24 cellular contexts compared by ENCODE assay signal in the genomic region with DNA sequence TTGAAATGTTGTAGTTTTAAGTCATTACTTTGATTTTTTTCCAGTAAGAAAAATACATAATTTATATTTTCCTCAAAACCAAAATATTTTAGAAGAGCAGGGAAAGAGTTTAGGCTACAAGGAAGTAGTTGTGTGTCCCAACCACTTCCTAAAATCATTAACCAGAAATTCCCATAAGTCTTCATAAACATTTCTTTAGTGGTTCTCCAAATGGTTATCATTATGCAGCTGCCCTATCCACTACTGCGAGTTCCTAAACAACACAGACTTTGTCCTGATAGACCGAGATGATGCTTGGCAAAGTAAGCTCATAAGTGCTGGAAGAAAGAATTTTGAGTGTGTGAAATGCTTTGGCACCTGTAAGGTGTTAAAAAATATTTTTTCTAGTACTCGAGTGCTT.
DNase-seq lines count a peak whose midpoint lies in the region; ATAC-seq and TF ChIP-seq lines count a peak whose summit lies in the region.
"Had no signal": no experiment of that assay in that cellular context is flagged by ENCODE, and none has a peak within 500 bp of the region (broad histone marks: within the 10 kb centered on the region; RNA-seq: fewer than 3 reads in every experiment).

No MANE protein-coding gene starts in this region.

- H3K4me3 ChIP-seq in BLaER1: no peak overlapping the region
- no peak overlapping the region for H3K4me3 ChIP-seq in naive thymus-derived CD4-positive, alpha-beta T cell (ENCODE audit: low read length)
- H3K4me3 ChIP-seq: ascending aorta, GM23338, suprapubic skin had no signal

- no peaks in the 10 kb centered on the region for H3K36me3 Mint-ChIP-seq in CD4-positive, alpha-beta T cell (ENCODE audit: low read depth)
- H3K36me3 Mint-ChIP-seq in activated T-helper 1 cell treated with anti-CD3 and anti-CD28 coated beads, Interleukin-12 subunit alpha, Interleukin-12 subunit beta, Interleukin-2, Interleukin-4 antibody, amounts not matched to agents 30 ng/mL and 10 ng/mL and 1 ng/mL, durations not matched to agents 14 hours and 24 hours and 36 hours (ENCODE audit: low read depth): peaks cover 6% of the 10 kb centered on the region
- peaks cover 0 to 19% (median 0%) of the 10 kb centered on the region in 5 donors for H3K36me3 Mint-ChIP-seq in naive thymus-derived CD4-positive, alpha-beta T cell
- H3K36me3 Mint-ChIP-seq: stimulated activated naive B cell treated with anti-CD40 and anti-IgM and Interleukin-4, amounts not matched to agents 10 μg/mL and 1 μg/mL and 100 μg/mL, for 72 hours had no signal

- no peak for DNase-seq in CD4-positive, alpha-beta T cell
- DNase-seq in activated T-helper 1 cell treated with anti-CD3 and anti-CD28 coated beads, Interleukin-12 subunit alpha, Interleukin-12 subunit beta, Interleukin-2, Interleukin-4 antibody, amounts not matched to agents 30 ng/mL and 10 ng/mL and 1 ng/mL, durations not matched to agents 14 hours and 24 hours and 36 hours (ENCODE audit: low spot score): no peak
- no peak for DNase-seq in naive thymus-derived CD4-positive, alpha-beta T cell
- DNase-seq in activated gamma-delta T cell (lab: John Stamatoyannopoulos, UW): no peak
- DNase-seq: activated CD8-positive, alpha-beta memory T cell treated with anti-CD3 and anti-CD28 coated beads for 24 hours; activated naive CD4-positive, alpha-beta T cell treated with anti-CD3 and anti-CD28 coated beads, Interleukin-2, amount 50 U/mL, for 16 hours; activated T-cell treated with anti-CD3 and anti-CD28 coated beads, Interleukin-2, amount 50 U/mL, for 24 hours; caudate nucleus; DMS153; endodermal cell; GDM1; kidney; NCI-H1436; NCI-H510A treated with DMSO at 0.1 percent for 48 hours; nucleus accumbens; SHP77 treated with DMSO at 0.1 percent for 48 hours; stimulated activated CD4-positive, alpha-beta T cell treated with anti-CD3 and anti-CD28 coated beads, Interleukin-4, amount 100 ng/mL, for 1 hour; stimulated activated naive B cell treated with anti-CD40 and anti-IgM and Interleukin-4, amounts not matched to agents 10 μg/mL and 1 μg/mL and 100 μg/mL, for 72 hours had no signal

- peaks cover 69% of the 10 kb centered on the region for H3K4me1 Mint-ChIP-seq in CD4-positive, alpha-beta T cell (ENCODE audit: low read depth)
- peaks cover 50% of the 10 kb centered on the region for H3K4me1 Mint-ChIP-seq in activated T-helper 1 cell treated with anti-CD3 and anti-CD28 coated beads, Interleukin-12 subunit alpha, Interleukin-12 subunit beta, Interleukin-2, Interleukin-4 antibody, amounts not matched to agents 30 ng/mL and 10 ng/mL and 1 ng/mL, durations not matched to agents 14 hours and 24 hours and 36 hours (ENCODE audit: low read depth)
- peaks cover 14 to 73% (median 72%) of the 10 kb centered on the region in 7 donors for H3K4me1 Mint-ChIP-seq in naive thymus-derived CD4-positive, alpha-beta T cell

- no peaks in the 10 kb centered on the region for H3K9me3 ChIP-seq in BLaER1
- no peaks in the 10 kb centered on the region for H3K9me3 ChIP-seq in CD4-positive, alpha-beta T cell (ENCODE audit: control insufficient read depth, low read length)
- H3K9me3 ChIP-seq in naive thymus-derived CD4-positive, alpha-beta T cell (ENCODE audit: control insufficient read depth in 2 of 3, low read length in 3 of 3): no peaks in the 10 kb centered on the region
- H3K9me3 ChIP-seq: ascending aorta, suprapubic skin had no signal

- CTCF ChIA-PET in CD4-positive, alpha-beta T cell (lab: Charles Lee): no interaction called here
- CTCF ChIA-PET in naive thymus-derived CD4-positive, alpha-beta T cell (lab: Charles Lee): interaction anchor here (0.8 kb wide), 1 partner anchor 240 kb away, joined by 3 read pairs; no protein-coding TSS in a partner anchor

- no peak overlapping the region for H3K9ac ChIP-seq in BLaER1

- peak overlapping the region; percentile 77 for H3K27ac Mint-ChIP-seq in CD4-positive, alpha-beta T cell
- H3K27ac Mint-ChIP-seq in activated T-helper 1 cell treated with anti-CD3 and anti-CD28 coated beads, Interleukin-12 subunit alpha, Interleukin-12 subunit beta, Interleukin-2, Interleukin-4 antibody, amounts not matched to agents 30 ng/mL and 10 ng/mL and 1 ng/mL, durations not matched to agents 14 hours and 24 hours and 36 hours: peak overlapping the region; percentile 26
- peak overlapping the region in 6 of 9 donors; percentile 57 to 90 (median 73) for H3K27ac Mint-ChIP-seq in naive thymus-derived CD4-positive, alpha-beta T cell
- H3K27ac Mint-ChIP-seq: endodermal cell; GM23338; stimulated activated naive B cell treated with anti-CD40 and anti-IgM and Interleukin-4, amounts not matched to agents 10 μg/mL and 1 μg/mL and 100 μg/mL, for 72 hours had no signal

- ATAC-seq in CD4-positive, alpha-beta T cell (ENCODE audit: poor library complexity): no peak
- no peak for ATAC-seq in naive thymus-derived CD4-positive, alpha-beta T cell
- ATAC-seq in GM19452 (IDR thresholded peaks at IDR 0.05; ENCODE audit: unreplicated experiment) (no peak), HG03108 (IDR thresholded peaks at IDR 0.05; ENCODE audit: unreplicated experiment) (no peak)
- ATAC-seq: GM23338 had no signal

- TF ChIP-seq CTCF in CD4-positive, alpha-beta T cell (IDR thresholded peaks at IDR 0.05): no peak

- POLR2A ChIA-PET in CD4-positive, alpha-beta T cell (lab: Charles Lee): interaction anchor here (1.8 kb wide), 1 partner anchor 383 kb away, joined by 6 read pairs; no protein-coding TSS in a partner anchor
- POLR2A ChIA-PET in naive thymus-derived CD4-positive, alpha-beta T cell (lab: Charles Lee): interaction anchor here (0.6 kb wide), 1 partner anchor 73 kb away, joined by 3 read pairs; no protein-coding TSS in a partner anchor

- H3K4me2 ChIP-seq in BLaER1: peak overlapping the region; percentile 73
- H3K4me2 ChIP-seq: GM23338 had no signal

- H3K27me3 Mint-ChIP-seq in CD4-positive, alpha-beta T cell: no peaks in the 10 kb centered on the region
- peaks cover 6% of the 10 kb centered on the region for H3K27me3 Mint-ChIP-seq in activated T-helper 1 cell treated with anti-CD3 and anti-CD28 coated beads, Interleukin-12 subunit alpha, Interleukin-12 subunit beta, Interleukin-2, Interleukin-4 antibody, amounts not matched to agents 30 ng/mL and 10 ng/mL and 1 ng/mL, durations not matched to agents 14 hours and 24 hours and 36 hours (ENCODE audit: insufficient read depth)
- peaks cover 0 to 2% (median 0%) of the 10 kb centered on the region in 5 donors for H3K27me3 Mint-ChIP-seq in naive thymus-derived CD4-positive, alpha-beta T cell
- H3K27me3 Mint-ChIP-seq: activated T-cell treated with anti-CD3 and anti-CD28 coated beads, Interleukin-2, amount 50 U/mL, for 24 hours; stimulated activated naive B cell treated with anti-CD40 and anti-IgM and Interleukin-4, amounts not matched to agents 10 μg/mL and 1 μg/mL and 100 μg/mL, for 72 hours had no signal

- no peaks in the 10 kb centered on the region for H4K20me1 ChIP-seq in BLaER1

- H3K4me1 ChIP-seq in BLaER1: peaks cover 51% of the 10 kb centered on the region
- peaks cover 28 to 37% of the 10 kb centered on the region in 2 donors for H3K4me1 ChIP-seq in naive thymus-derived CD4-positive, alpha-beta T cell (ENCODE audit: control insufficient read depth in 2 of 2, insufficient read depth in 2 of 2, low read length in 2 of 2)

- no peak overlapping the region for H3K27ac ChIP-seq in BLaER1
- H3K27ac ChIP-seq in CD4-positive, alpha-beta T cell (ENCODE audit: low read depth, low read length): peak overlapping the region; percentile 55
- H3K27ac ChIP-seq in naive thymus-derived CD4-positive, alpha-beta T cell (ENCODE audit: low read depth, low read length): peak overlapping the region; percentile 66
- H3K27ac ChIP-seq: ascending aorta, suprapubic skin had no signal

- intact Hi-C loops in CD4-positive, alpha-beta T cell (cut with DNase I, micrococcal nuclease): no loop called here
- intact Hi-C loops in activated T-helper 1 cell treated with anti-CD3 and anti-CD28 coated beads, Interleukin-12 subunit alpha, Interleukin-12 subunit beta, Interleukin-2, Interleukin-4 antibody, amounts not matched to agents 30 ng/mL and 10 ng/mL and 1 ng/mL, durations not matched to agents 14 hours and 24 hours and 36 hours (cut with micrococcal nuclease): loop anchor here (1.0 to 10.0 kb wide), 8 partner anchors 21 to 433 kb away; no protein-coding TSS in a partner anchor
- intact Hi-C loops in naive thymus-derived CD4-positive, alpha-beta T cell (cut with micrococcal nuclease): loop anchor here (1.0 to 5.0 kb wide), 7 partner anchors 17 to 441 kb away; partner anchors contain the start of genes ARMC2 (in 1 of the 2) and CD164 (in 1 of the 2)

- H3K4me3 Mint-ChIP-seq in CD4-positive, alpha-beta T cell: no peak overlapping the region
- H3K4me3 Mint-ChIP-seq in activated T-helper 1 cell treated with anti-CD3 and anti-CD28 coated beads, Interleukin-12 subunit alpha, Interleukin-12 subunit beta, Interleukin-2, Interleukin-4 antibody, amounts not matched to agents 30 ng/mL and 10 ng/mL and 1 ng/mL, durations not matched to agents 14 hours and 24 hours and 36 hours: no peak overlapping the region
- H3K4me3 Mint-ChIP-seq in naive thymus-derived CD4-positive, alpha-beta T cell: peak overlapping the region in 6 of 10 donors; percentile 26 to 84 (median 54)
- H3K4me3 Mint-ChIP-seq: endodermal cell, GM23338 had no signal

- peaks cover 2% of the 10 kb centered on the region for H3K9me3 Mint-ChIP-seq in CD4-positive, alpha-beta T cell
- H3K9me3 Mint-ChIP-seq in activated T-helper 1 cell treated with anti-CD3 and anti-CD28 coated beads, Interleukin-12 subunit alpha, Interleukin-12 subunit beta, Interleukin-2, Interleukin-4 antibody, amounts not matched to agents 30 ng/mL and 10 ng/mL and 1 ng/mL, durations not matched to agents 14 hours and 24 hours and 36 hours: peaks cover 16% of the 10 kb centered on the region
- H3K9me3 Mint-ChIP-seq in naive thymus-derived CD4-positive, alpha-beta T cell: peaks cover 0 to 8% (median 2%) of the 10 kb centered on the region in 11 donors
- H3K9me3 Mint-ChIP-seq: activated T-cell treated with anti-CD3 and anti-CD28 coated beads, Interleukin-2, amount 50 U/mL, for 24 hours; GM23338 had no signal

- no peaks in the 10 kb centered on the region for H3K36me3 ChIP-seq in BLaER1
- no peaks in the 10 kb centered on the region for H3K36me3 ChIP-seq in naive thymus-derived CD4-positive, alpha-beta T cell (ENCODE audit: control insufficient read depth in 2 of 3, insufficient read depth in 3 of 3, low read length in 3 of 3)
- H3K36me3 ChIP-seq: ascending aorta, suprapubic skin had no signal

- H3K27me3 ChIP-seq in BLaER1: no peaks in the 10 kb centered on the region
- no peaks in the 10 kb centered on the region for H3K27me3 ChIP-seq in CD4-positive, alpha-beta T cell (ENCODE audit: control insufficient read depth, insufficient read depth, low read length)
- H3K27me3 ChIP-seq in naive thymus-derived CD4-positive, alpha-beta T cell (ENCODE audit: control insufficient read depth in 2 of 2, insufficient read depth in 2 of 2, low read length in 2 of 2): no peaks in the 10 kb centered on the region
- H3K27me3 ChIP-seq: ascending aorta, suprapubic skin had no signal

Comparison
In these comparisons a context has a peak if more than half of its experiments do, and no peak if none do; other contexts are left out.
1. H3K27ac Mint-ChIP-seq: peak in every context shown above with its lines; median percentile 77 in CD4-positive, alpha-beta T cell; 73 in naive thymus-derived CD4-positive, alpha-beta T cell; 26 in activated T-helper 1 cell treated with anti-CD3 and anti-CD28 coated beads, Interleukin-12 subunit alpha, Interleukin-12 subunit beta, Interleukin-2, Interleukin-4 antibody, amounts not matched to agents 30 ng/mL and 10 ng/mL and 1 ng/mL, durations not matched to agents 14 hours and 24 hours and 36 hours.
2. H3K4me3 Mint-ChIP-seq: peak in naive thymus-derived CD4-positive, alpha-beta T cell (6 of 10); none in CD4-positive, alpha-beta T cell (single experiment) and activated T-helper 1 cell treated with anti-CD3 and anti-CD28 coated beads, Interleukin-12 subunit alpha, Interleukin-12 subunit beta, Interleukin-2, Interleukin-4 antibody, amounts not matched to agents 30 ng/mL and 10 ng/mL and 1 ng/mL, durations not matched to agents 14 hours and 24 hours and 36 hours (single experiment).
3. intact Hi-C loops: an anchor here in activated T-helper 1 cell treated with anti-CD3 and anti-CD28 coated beads, Interleukin-12 subunit alpha, Interleukin-12 subunit beta, Interleukin-2, Interleukin-4 antibody, amounts not matched to agents 30 ng/mL and 10 ng/mL and 1 ng/mL, durations not matched to agents 14 hours and 24 hours and 36 hours (1.0 to 10.0 kb wide) and naive thymus-derived CD4-positive, alpha-beta T cell (1.0 to 5.0 kb wide); none called in CD4-positive, alpha-beta T cell.